Comparison of ENCODE assay signal across 12 cellular contexts in genomic region chr9:119802621-119803020, GRCh38.
A peak's percentile ranks its signal among the peaks of the same experiment; 100 is the strongest.
DNase-seq lines count a peak whose midpoint lies in the region; ATAC-seq and TF ChIP-seq lines count a peak whose summit lies in the region.
"Had no signal": no experiment of that assay in that cellular context is flagged by ENCODE, and none has a peak within 500 bp of the region (broad histone marks: within the 10 kb centered on the region; RNA-seq: fewer than 3 reads in every experiment).

No MANE protein-coding gene starts in this region.

- no peak overlapping the region for H3K4me3 ChIP-seq in hepatocyte
- H3K4me3 ChIP-seq in skin epidermis = no peak overlapping the region

- in situ Hi-C loops in GM13976 (cut with MboI; ENCODE audit: low sequenced_read_pairs, unreplicated experiment) = no loop called here

- no peaks in the 10 kb centered on the region for H3K4me1 ChIP-seq in hepatocyte (ENCODE audit: insufficient read depth)

- H3K9me3 ChIP-seq in hepatocyte (ENCODE audit: low read depth) = no peaks in the 10 kb centered on the region

- H3K4me2 ChIP-seq in hepatocyte = peak overlapping the region; percentile 0

- H4K20me1 ChIP-seq in hepatocyte (ENCODE audit: insufficient read depth, poor library complexity, severe bottlenecking) = no peaks in the 10 kb centered on the region

- H3K79me2 ChIP-seq in hepatocyte = no peaks in the 10 kb centered on the region

- DNase-seq in GM04504 (ENCODE audit: low read depth) = peak; percentile 50
- peak; percentile 26 for DNase-seq in hepatocyte (ENCODE audit: low spot score)
- DNase-seq in GM13976 (ENCODE audit: low spot score) = no peak
- DNase-seq in RPMI8226 = no peak
- DNase-seq in NK-92 (lab: John Stamatoyannopoulos, UW; ENCODE audit: unreplicated experiment) = no peak
- DNase-seq: activated B cell treated with CpG ODN at 0.5 μM for 24 hours; foreskin fibroblast; NCI-H524 treated with DMSO at 0.1 percent for 48 hours; stimulated activated CD8-positive, alpha-beta memory T cell treated with anti-CD3 and anti-CD28 coated beads, Interleukin-4, amount 100 ng/mL, for 48 hours had no signal

- WGBS in hepatocyte (ENCODE audit: low lambda C conversion rate, missing lambda C conversion rate) = 27% methylated on average over 6 of the region's 6 CpGs

- ATAC-seq in GM18858 (IDR thresholded peaks at IDR 0.05; ENCODE audit: unreplicated experiment) = no peak

- no peak for TF ChIP-seq CTCF in hepatocyte (IDR thresholded peaks at IDR 0.05; ENCODE audit: poor library complexity)
- TF ChIP-seq CTCF in GM13976 (IDR thresholded peaks at IDR 0.05; ENCODE audit: borderline replicate concordance, control extremely low read depth, extremely low read depth, insufficient read depth, missing control alignments) = no peak

- H3K36me3 ChIP-seq in hepatocyte (replicated peaks; ENCODE audit: insufficient read depth, low read depth) = no peaks in the 10 kb centered on the region

- H3K9me2 ChIP-seq in hepatocyte (replicated peaks; ENCODE audit: insufficient read depth) = no peaks in the 10 kb centered on the region

- H3K27me3 ChIP-seq in hepatocyte = no peaks in the 10 kb centered on the region

- H2AFZ ChIP-seq in hepatocyte = no peak overlapping the region

- H3K27ac ChIP-seq in angular gyrus (ENCODE audit: low read depth, low read length) = peak overlapping the region; percentile 35
- H3K27ac ChIP-seq in hepatocyte = no peak overlapping the region
- H3K27ac ChIP-seq in skin epidermis = peak overlapping the region in 11 of 21 experiments; percentile 1 to 64 (median 39)

Comparison
In these comparisons a context has a peak if more than half of its experiments do, and no peak if none do; other contexts are left out.
1. DNase-seq: peak in GM04504 (single experiment) and hepatocyte (single experiment); none in GM13976 (single experiment), RPMI8226 (single experiment) and NK-92 (single experiment).